ENCODE assay signal across 24 cellular contexts in the genomic region with DNA sequence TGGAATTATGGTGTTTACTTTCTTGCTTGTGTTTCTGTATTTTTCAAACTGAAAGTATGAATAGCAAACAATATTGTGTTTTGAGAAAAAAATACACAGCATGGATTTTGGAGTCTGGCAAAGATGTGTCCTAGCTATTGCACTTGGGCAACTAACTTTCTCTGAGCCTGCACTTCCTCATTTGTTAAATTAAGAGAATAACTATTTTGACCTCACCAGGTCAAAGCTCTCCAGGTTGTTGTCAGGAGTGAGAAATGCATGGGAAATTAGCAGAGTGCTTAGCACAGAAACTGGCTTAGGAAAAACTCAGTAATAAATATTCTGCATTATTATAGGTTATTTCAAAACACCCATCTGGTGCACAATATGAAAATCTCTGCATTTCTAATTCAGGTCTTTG. TPM values are rescaled to one million over a fixed set of nuclear protein-coding genes. Genes with fewer than 3 reads are reported as not detected.
A peak's percentile ranks its signal among the peaks of the same experiment; 100 is the strongest.
DNase-seq lines count a peak whose midpoint lies in the region; ATAC-seq, FAIRE-seq and TF ChIP-seq lines count a peak whose summit lies in the region.
"Had no signal": no experiment of that assay in that cellular context is flagged by ENCODE, and none has a peak within 500 bp of the region (broad histone marks: within the 10 kb centered on the region; RNA-seq: fewer than 3 reads in every experiment).

No MANE protein-coding gene starts in this region.

- no peak for TF ChIP-seq RAD21 in liver (IDR thresholded peaks at IDR 0.05)
- TF ChIP-seq RAD21 in HepG2 (CRISPR knock-in tag; IDR thresholded peaks at IDR 0.05): no peak

- POLR2A ChIA-PET in HepG2 (lab: Yijun Ruan, JAX) (no interaction called here), OCI-LY7 (lab: Charles Lee) (interaction anchor here (0.7 to 1.3 kb wide), 2 partner anchors 10 to 23 kb away, joined by 3 to 5 read pairs; no protein-coding TSS in a partner anchor)
- POLR2A ChIA-PET in activated CD4-positive, alpha-beta T cell treated with anti-CD3 and anti-CD28 coated beads, Interleukin-2, amount 10 ng/mL, durations not matched to agents 7 days and 5 days (lab: Charles Lee): no interaction called here

- peaks cover 2 to 18% (median 13%) of the 10 kb centered on the region in 4 donors for H3K4me1 ChIP-seq in liver (ENCODE audit: control insufficient read depth in 4 of 4, insufficient read depth in 4 of 4, low read length in 3 of 4)
- H3K4me1 ChIP-seq in HepG2 (ENCODE audit: insufficient read depth, low read length): peaks cover 8% of the 10 kb centered on the region; the same call in 1 of the 2 replicates
- peaks cover 64% of the 10 kb centered on the region for H3K4me1 ChIP-seq in OCI-LY7 (ENCODE audit: insufficient read depth, low read length, poor library complexity, severe bottlenecking)
- H3K4me1 ChIP-seq in upper lobe of right lung: no peaks in the 10 kb centered on the region

- H3K27me3 ChIP-seq in liver (ENCODE audit: control insufficient read depth in 4 of 4, insufficient read depth in 4 of 4, low read length in 3 of 4) (no peaks in the 10 kb centered on the region), HepG2 (ENCODE audit: control insufficient read depth in 1 of 2, insufficient read depth in 2 of 2, low read length in 2 of 2) (no peaks in the 10 kb centered on the region), upper lobe of right lung (no peaks in the 10 kb centered on the region)
- H3K27me3 ChIP-seq: BLaER1 had no signal

- H3K9me2 ChIP-seq in OCI-LY7 (ENCODE audit: insufficient read depth, low read length): no peaks in the 10 kb centered on the region

- TF ChIP-seq CTCF in liver (IDR thresholded peaks at IDR 0.05; ENCODE audit: low read depth, low read length, missing input control) (no peak), HepG2 (CRISPR knock-in tag; IDR thresholded peaks at IDR 0.05) (no peak), OCI-LY7 (conservative IDR thresholded peaks at IDR 0.05; ENCODE audit: low read length) (no peak), upper lobe of right lung (IDR thresholded peaks at IDR 0.05) (no peak)

- H3K4me1 Mint-ChIP-seq in activated CD4-positive, alpha-beta T cell treated with anti-CD3 and anti-CD28 coated beads, Interleukin-2, amount 10 ng/mL, durations not matched to agents 7 days and 5 days: no peaks in the 10 kb centered on the region
- H3K4me1 Mint-ChIP-seq: CD4-positive, CD25-positive, alpha-beta regulatory T cell had no signal

- no peak for FAIRE-seq in HepG2 (lab: Jason Lieb, UNC)
- FAIRE-seq: A204.1, D721Med, GM12892, H1 had no signal

- no peaks in the 10 kb centered on the region for H3K79me2 ChIP-seq in HepG2 (ENCODE audit: insufficient read depth, low read length)
- H3K79me2 ChIP-seq in OCI-LY7 (ENCODE audit: insufficient read depth, low read depth, low read length): no peaks in the 10 kb centered on the region

- no peak overlapping the region for H3K27ac Mint-ChIP-seq in activated CD4-positive, alpha-beta T cell treated with anti-CD3 and anti-CD28 coated beads, Interleukin-2, amount 10 ng/mL, durations not matched to agents 7 days and 5 days
- H3K27ac Mint-ChIP-seq: B cell; CD4-positive, CD25-positive, alpha-beta regulatory T cell; CD8-positive, alpha-beta T cell had no signal

- H3K4me2 ChIP-seq in HepG2 (ENCODE audit: low read depth, low read length) (no peak overlapping the region), OCI-LY7 (ENCODE audit: low read length) (peak overlapping the region; percentile 67)
- H3K4me2 ChIP-seq: BLaER1 had no signal

- no peak for TF ChIP-seq POLR2A in HepG2 (IDR thresholded peaks at IDR 0.05; ENCODE audit: insufficient read depth in 1 of 2, low read depth in 2 of 2, low read length in 2 of 2)

- H3K36me3 ChIP-seq in liver (ENCODE audit: control insufficient read depth in 4 of 4, insufficient read depth in 3 of 4, low read depth in 1 of 4, low read length in 3 of 4) (no peaks in the 10 kb centered on the region), HepG2 (replicated peaks in 1 of 2; ENCODE audit: control insufficient read depth in 1 of 2, insufficient read depth in 2 of 2, low read length in 2 of 2) (no peaks in the 10 kb centered on the region), OCI-LY7 (ENCODE audit: insufficient read depth, low read length) (no peaks in the 10 kb centered on the region), upper lobe of right lung (no peaks in the 10 kb centered on the region)
- H3K36me3 ChIP-seq: BLaER1 had no signal

- intact Hi-C loops in HepG2 (cut with micrococcal nuclease; ENCODE audit: unreplicated experiment) (no loop called here), OCI-LY7 (cut with micrococcal nuclease; ENCODE audit: unreplicated experiment) (loop anchor here (10.0 kb wide), 1 partner anchor 1547 kb away; the partner anchor contains the start of gene FAM168B), upper lobe of right lung (cut with DNase I) (no loop called here)

- no peak for DNase-seq in HepG2 (ENCODE audit: low spot score)
- no peak for DNase-seq in OCI-LY7 (ENCODE audit: low spot score)
- peak; percentile 32 for DNase-seq in SKM-1 treated with dmso at 0.1 percent for 144 hours (lab: John Stamatoyannopoulos, UW; ENCODE audit: unreplicated experiment)
- no peak for DNase-seq in DMS79 treated with DMSO at 0.1 percent for 48 hours (lab: John Stamatoyannopoulos, UW)
- DNase-seq in activated CD4-positive, alpha-beta T cell treated with anti-CD3 and anti-CD28 coated beads, Interleukin-2, amount 10 ng/mL, durations not matched to agents 7 days and 5 days: no peak
- no peak for DNase-seq in HT-29 (ENCODE audit: low spot score)
- DNase-seq in upper lobe of right lung: no peak
- DNase-seq: CD4-positive, CD25-positive, alpha-beta regulatory T cell; CD8-positive, alpha-beta T cell; DMS 273 treated with DMSO at 0.1 percent for 48 hours; DMS79; GF-D8; GM23248; HCEC 1CT had no signal

- no peak overlapping the region for H3K4me3 ChIP-seq in liver (ENCODE audit: low read depth in 1 of 3, low read length in 3 of 3)
- H3K4me3 ChIP-seq in HepG2 (replicated peaks in 1 of 3; ENCODE audit: insufficient read depth in 1 of 3, low read depth in 2 of 3, low read length in 3 of 3): no peak overlapping the region
- no peak overlapping the region for H3K4me3 ChIP-seq in OCI-LY7 (ENCODE audit: low read depth, low read length, poor library complexity, severe bottlenecking)
- H3K4me3 ChIP-seq in upper lobe of right lung: no peak overlapping the region
- H3K4me3 ChIP-seq: BLaER1, GM23248 had no signal

- BruUV-seq in HepG2 (replicated peaks; lab: Mats Ljungman, UMichigan) (no TSS peak), OCI-LY7 (replicated peaks; lab: Mats Ljungman, UMichigan) (no TSS peak)

- H4K20me1 ChIP-seq in HepG2 (ENCODE audit: insufficient read depth, low read length) (no peaks in the 10 kb centered on the region), OCI-LY7 (ENCODE audit: insufficient read depth, low read length) (no peaks in the 10 kb centered on the region)
- H4K20me1 ChIP-seq: BLaER1 had no signal

- ATAC-seq in HepG2: no peak
- no peak for ATAC-seq in upper lobe of right lung
- ATAC-seq: CD8-positive, alpha-beta T cell had no signal

- H3K9me3 ChIP-seq in liver (ENCODE audit: control insufficient read depth in 4 of 4, low read length in 3 of 4) (no peaks in the 10 kb centered on the region), HepG2 (ENCODE audit: low read length) (no peaks in the 10 kb centered on the region), OCI-LY7 (ENCODE audit: low read length) (no peaks in the 10 kb centered on the region), upper lobe of right lung (no peaks in the 10 kb centered on the region)
- H3K9me3 ChIP-seq: BLaER1 had no signal

- no peak overlapping the region for H3K4me3 Mint-ChIP-seq in activated CD4-positive, alpha-beta T cell treated with anti-CD3 and anti-CD28 coated beads, Interleukin-2, amount 10 ng/mL, durations not matched to agents 7 days and 5 days
- H3K4me3 Mint-ChIP-seq: B cell; CD4-positive, CD25-positive, alpha-beta regulatory T cell; CD8-positive, alpha-beta T cell had no signal

- no peaks in the 10 kb centered on the region for H3K36me3 Mint-ChIP-seq in activated CD4-positive, alpha-beta T cell treated with anti-CD3 and anti-CD28 coated beads, Interleukin-2, amount 10 ng/mL, durations not matched to agents 7 days and 5 days (ENCODE audit: low read depth)
- H3K36me3 Mint-ChIP-seq: CD4-positive, CD25-positive, alpha-beta regulatory T cell; CD8-positive, alpha-beta T cell had no signal

- no peaks in the 10 kb centered on the region for H3K27me3 Mint-ChIP-seq in activated CD4-positive, alpha-beta T cell treated with anti-CD3 and anti-CD28 coated beads, Interleukin-2, amount 10 ng/mL, durations not matched to agents 7 days and 5 days
- H3K27me3 Mint-ChIP-seq: B cell; CD4-positive, CD25-positive, alpha-beta regulatory T cell had no signal

- in situ Hi-C loops in HepG2 (cut with HindIII; ENCODE audit: extremely low pct_ligation_motif_present, low pct_unique_long_range_greater_than_20kb): no loop called here

- H3K27ac ChIP-seq in liver (ENCODE audit: low read depth in 1 of 2, low read length in 2 of 2) (no peak overlapping the region), HepG2 (ENCODE audit: extremely low read length, insufficient read depth, low read length) (no peak overlapping the region), OCI-LY7 (ENCODE audit: low read depth, low read length, poor library complexity, severe bottlenecking) (peak overlapping the region; percentile 53), upper lobe of right lung (no peak overlapping the region)
- H3K27ac ChIP-seq: 22Rv1, BLaER1, C4-2B, GM23248 had no signal

- TF ChIP-seq EP300 in HepG2 (IDR thresholded peaks at IDR 0.05; ENCODE audit: low read depth in 2 of 2, low read length in 2 of 2) (no peak), HepG2 (CRISPR knock-in tag; IDR thresholded peaks at IDR 0.05; ENCODE audit: borderline replicate concordance) (no peak)

- H3K9me3 Mint-ChIP-seq in activated CD4-positive, alpha-beta T cell treated with anti-CD3 and anti-CD28 coated beads, Interleukin-2, amount 10 ng/mL, durations not matched to agents 7 days and 5 days: no peaks in the 10 kb centered on the region
- H3K9me3 Mint-ChIP-seq: CD8-positive, alpha-beta T cell had no signal

- H2AFZ ChIP-seq in HepG2 (ENCODE audit: low read length) (no peak overlapping the region), OCI-LY7 (ENCODE audit: low read length) (peak overlapping the region; percentile 77; the same call in 1 of the 2 replicates)
- H2AFZ ChIP-seq: GM23248 had no signal

- H3K9ac ChIP-seq in liver (ENCODE audit: low read depth in 1 of 2, low read length in 2 of 2): no peak overlapping the region
- H3K9ac ChIP-seq in HepG2 (ENCODE audit: insufficient read depth, low read depth, low read length): no peak overlapping the region
- H3K9ac ChIP-seq: BLaER1, GM23248 had no signal

- CTCF ChIA-PET in HepG2 (lab: Yijun Ruan, JAX; ENCODE audit: low intra/inter-chr PET ratio, low total read pairs): no interaction called here
- CTCF ChIA-PET in OCI-LY7 (lab: Charles Lee; ENCODE audit: unreplicated experiment): no interaction called here
- CTCF ChIA-PET in activated CD4-positive, alpha-beta T cell treated with anti-CD3 and anti-CD28 coated beads, Interleukin-2, amount 10 ng/mL, durations not matched to agents 7 days and 5 days (lab: Charles Lee): no interaction called here

RNA-seq across cellular contexts. Expression of gene LYPD1, which starts 28.2 kb away (rescaled TPM):
- total RNA-seq in liver: under 1 TPM; 0.17 to 0.47 TPM
- under 1 TPM; 0.46 to 0.65 TPM for polyA plus RNA-seq in liver
- total RNA-seq in HepG2 (2016; rRNA removed; fragmentation: Illumina TruSeq; extraction: Trizol): not detected in 2 replicates
- total RNA-seq in HepG2 (2016; cell fraction: cytosol; rRNA removed; fragmentation: Illumina TruSeq; extraction: Trizol; ENCODE audit: low read depth): not detected in 2 replicates
- not detected in 2 replicates for total RNA-seq in HepG2 (2016; cell fraction: insoluble cytoplasmic fraction; rRNA removed; fragmentation: Illumina TruSeq; extraction: Trizol)
- total RNA-seq in HepG2 (2016; cell fraction: membrane; rRNA removed; fragmentation: Illumina TruSeq; extraction: Trizol): 0.10 TPM in 1 of 2 replicates, not detected in the other
- not detected in 2 replicates for total RNA-seq in HepG2 (2016; cell fraction: nucleus; rRNA removed; fragmentation: Illumina TruSeq; extraction: Trizol)
- not detected in 2 replicates for polyA plus RNA-seq in HepG2 (2011; rRNA removed)
- polyA plus RNA-seq in HepG2 (2011; cell fraction: cytosol; rRNA removed): 0.03 TPM in 1 of 2 replicates, not detected in the other
- polyA plus RNA-seq in HepG2 (2011; cell fraction: nucleus; rRNA removed): not detected in 2 replicates
- not detected in 2 replicates for polyA plus RNA-seq in HepG2 (2012)
- not detected in 2 replicates for polyA plus RNA-seq in HepG2 (2016; cell fraction: cytosol; fragmentation: Illumina TruSeq; extraction: Trizol; ENCODE audit: low read depth)
- polyA plus RNA-seq in HepG2 (2016; cell fraction: insoluble cytoplasmic fraction; fragmentation: Illumina TruSeq; extraction: Trizol; ENCODE audit: low read depth): not detected in 2 replicates
- polyA plus RNA-seq in HepG2 (2016; cell fraction: membrane; fragmentation: Illumina TruSeq; extraction: Trizol; ENCODE audit: low read depth): not detected in 2 replicates
- not detected in 2 replicates for polyA plus RNA-seq in HepG2 (2016; cell fraction: nucleus; fragmentation: Illumina TruSeq; extraction: Trizol; ENCODE audit: insufficient read depth, low read depth)
- 0.54 TPM in 1 of 2 replicates, not detected in the other for polyA minus RNA-seq in HepG2 (2011; rRNA and poly(A)+ RNA removed; ENCODE audit: low replicate concordance)
- polyA minus RNA-seq in HepG2 (2011; cell fraction: cytosol; rRNA and poly(A)+ RNA removed): not detected in 2 replicates
- not detected in 2 replicates for polyA minus RNA-seq in HepG2 (2011; cell fraction: nucleus; rRNA and poly(A)+ RNA removed)
- 1.5 and 1.8 TPM in 2 replicates for total RNA-seq in OCI-LY7 (2014; rRNA removed; shearing (Covaris generic))
- 1.4 and 2.0 TPM in 2 replicates for total RNA-seq in OCI-LY7 (2022)
- total RNA-seq in activated CD4-positive, alpha-beta T cell treated with anti-CD3 and anti-CD28 coated beads, Interleukin-2, amount 10 ng/mL, durations not matched to agents 7 days and 5 days: not detected
- total RNA-seq in HT-29 (2014; rRNA removed; shearing (Covaris generic)): not detected in 2 replicates
- total RNA-seq in upper lobe of right lung: 1.2 TPM
- total RNA-seq: B cell; CD4-positive, CD25-positive, alpha-beta regulatory T cell; CD8-positive, alpha-beta T cell; G401 had no signal
- polyA plus RNA-seq: CD4-positive, CD25-positive, alpha-beta regulatory T cell had no signal
